8 cellular contexts compared by ENCODE assay signal in genomic region chr9:34957492-34958410, GRCh38. TPM values are rescaled to one million over a fixed set of nuclear protein-coding genes. Genes with fewer than 3 reads are reported as not detected.
A peak's percentile ranks its signal among the peaks of the same experiment; 100 is the strongest.
DNase-seq lines count a peak whose midpoint lies in the region; ATAC-seq and TF ChIP-seq lines count a peak whose summit lies in the region.

Gene PHF24 (plus strand): TSS chr9:34958285. CDS start chr9:34971299, 13,014 bp downstream.

- DNase-seq in NCI-H146 (lab: John Stamatoyannopoulos, UW) (peak; percentile 38), NCI-H146 treated with DMSO at 0.1 percent for 48 hours (lab: John Stamatoyannopoulos, UW; ENCODE audit: unreplicated experiment) (no peak), T-cell (peak in 15 of 34 experiments; percentile 3 to 35 (median 11)), myocyte (ENCODE audit: low read depth) (peak; percentile 12), tibial nerve (ENCODE audit: low spot score in 2 of 2) (no peak), NCI-H187 (lab: John Stamatoyannopoulos, UW) (no peak), SK-N-DZ (ENCODE audit: low spot score) (no peak)

- H3K4me3 ChIP-seq in ectodermal cell (ENCODE audit: insufficient read depth, low read depth, low read length) = peak within 1 kb of the TSS; percentile 38
- H3K4me3 ChIP-seq in tibial nerve = peak within 1 kb of the TSS in 3 of 4 donors; percentile 25 to 57 (median 26)

- 1% methylated on average over 116 of the region's 116 CpGs for WGBS in ectodermal cell, 2 experiments
- 2 to 3% methylated on average over 24 to 29 of the region's 116 CpGs for WGBS in tibial nerve, 2 donors

- H3K27ac Mint-ChIP-seq in T-cell = no peak within 1 kb of the TSS

- H3K27me3 Mint-ChIP-seq in T-cell = peaks cover 49 to 61% of the 10 kb centered on the region in 2 donors

- H3K9me3 ChIP-seq in ectodermal cell (ENCODE audit: control insufficient read depth, low read length) (no peaks in the 10 kb centered on the region), tibial nerve (no peaks in the 10 kb centered on the region)

- peak; percentile 78 to 90 (median 82) for ATAC-seq in T-cell (replicated peaks in 1 of 4)

- H3K36me3 Mint-ChIP-seq in T-cell = no peaks in the 10 kb centered on the region

- no peak for TF ChIP-seq POLR2A in tibial nerve (IDR thresholded peaks at IDR 0.05)

- no peak for TF ChIP-seq CTCF in tibial nerve (IDR thresholded peaks at IDR 0.05)

- POLR2A ChIA-PET in T-cell (lab: Charles Lee) = no interaction called here

- CTCF ChIA-PET in T-cell (lab: Charles Lee) = no interaction called here

- H3K27me3 ChIP-seq in ectodermal cell (ENCODE audit: control insufficient read depth, insufficient read depth, low read length, poor library complexity, severe bottlenecking) (peaks cover 45% of the 10 kb centered on the region), tibial nerve (peaks cover 0 to 38% of the 10 kb centered on the region in 2 donors)

- no peaks in the 10 kb centered on the region for H3K9me3 Mint-ChIP-seq in T-cell

- peaks cover 0 to 3% (median 3%) of the 10 kb centered on the region in 3 donors for H3K4me1 Mint-ChIP-seq in T-cell

- H3K4me1 ChIP-seq in ectodermal cell (ENCODE audit: control insufficient read depth, insufficient read depth, low read length) (peaks cover 13% of the 10 kb centered on the region), tibial nerve (peaks cover 0 to 11% (median 4%) of the 10 kb centered on the region in 4 donors)

- peak within 1 kb of the TSS; percentile 62 to 65 (median 63) for H3K4me3 Mint-ChIP-seq in T-cell

- TF ChIP-seq EP300 in tibial nerve (IDR thresholded peaks at IDR 0.05) = no peak

- H3K27ac ChIP-seq in ectodermal cell (ENCODE audit: insufficient read depth, low read depth, low read length, poor library complexity, severe bottlenecking) (no peak within 1 kb of the TSS), tibial nerve (no peak within 1 kb of the TSS)

- H3K36me3 ChIP-seq in ectodermal cell (ENCODE audit: control insufficient read depth, insufficient read depth, low read length) (no peaks in the 10 kb centered on the region), tibial nerve (no peaks in the 10 kb centered on the region)

RNA-seq across cellular contexts. Expression of gene PHF24, which starts in this region (rescaled TPM):
- not detected for total RNA-seq in T-cell
- polyA plus RNA-seq in ectodermal cell (2013, experiment 1 of 4) = 0.98 TPM
- polyA plus RNA-seq in ectodermal cell (2013, experiment 2 of 4) = 0.82 TPM
- 0.75 TPM for polyA plus RNA-seq in ectodermal cell (2013, experiment 3 of 4)
- 0.93 TPM for polyA plus RNA-seq in ectodermal cell (2013, experiment 4 of 4)
- total RNA-seq in myocyte = not detected in 2 replicates
- polyA plus RNA-seq in myocyte (2012) = 0.01 TPM
- 1 to 10 TPM in 1 of 4 donors, under 1 TPM in 3; 0.21 to 1.2 (median 0.63) TPM for total RNA-seq in tibial nerve
- polyA plus RNA-seq in SK-N-DZ (2014; cell fraction: cytosol; rRNA removed) = not detected in 2 replicates
- 0.07 TPM in 1 of 2 replicates, not detected in the other for polyA plus RNA-seq in SK-N-DZ (2014; cell fraction: nucleus; rRNA removed)

Comparison
In these comparisons a context has a peak if more than half of its experiments do, and no peak if none do; other contexts are left out.
1. Peak in ATAC-seq in T-cell; RNA of the gene not detected or under 1 TPM.
2. Peak in DNase-seq in myocyte; RNA of the gene not detected or under 1 TPM.